2 cellular contexts compared by ENCODE assay signal in genomic region chr15:48627260-48627969, GRCh38.
TF ChIP-seq lines count a peak whose summit lies in the region.

No MANE protein-coding gene starts in this region.

TF ChIP-seq in A549, 52 proteins besides CTCF, POLR2A, EP300 and RAD21 (continued from another document):
- TF ChIP-seq PBX3 (IDR thresholded peaks at IDR 0.05) (no peak), NPAS2 (CRISPR knock-in tag; IDR thresholded peaks at IDR 0.05; ENCODE audit: borderline replicate concordance) (no peak), NFE2L2 (conservative IDR thresholded peaks at IDR 0.05; ENCODE audit: low read length) (no peak), TFCP2L1 (CRISPR knock-in tag; IDR thresholded peaks at IDR 0.05) (no peak)

TF ChIP-seq in HepG2, 621 proteins besides CTCF, POLR2A, EP300 and RAD21 (continued from another document):
- TF ChIP-seq ZBTB43 (CRISPR knock-in tag; conservative IDR thresholded peaks at IDR 0.05) (no peak), ONECUT2 (CRISPR knock-in tag; IDR thresholded peaks at IDR 0.05) (no peak), KAT2B (IDR thresholded peaks at IDR 0.05; ENCODE audit: borderline replicate concordance, low read depth, low read length) (no peak), ZNF710 (CRISPR knock-in tag; IDR thresholded peaks at IDR 0.05; ENCODE audit: borderline replicate concordance) (no peak)
